Comparison of ENCODE assay signal across 11 cellular contexts in the genomic region with DNA sequence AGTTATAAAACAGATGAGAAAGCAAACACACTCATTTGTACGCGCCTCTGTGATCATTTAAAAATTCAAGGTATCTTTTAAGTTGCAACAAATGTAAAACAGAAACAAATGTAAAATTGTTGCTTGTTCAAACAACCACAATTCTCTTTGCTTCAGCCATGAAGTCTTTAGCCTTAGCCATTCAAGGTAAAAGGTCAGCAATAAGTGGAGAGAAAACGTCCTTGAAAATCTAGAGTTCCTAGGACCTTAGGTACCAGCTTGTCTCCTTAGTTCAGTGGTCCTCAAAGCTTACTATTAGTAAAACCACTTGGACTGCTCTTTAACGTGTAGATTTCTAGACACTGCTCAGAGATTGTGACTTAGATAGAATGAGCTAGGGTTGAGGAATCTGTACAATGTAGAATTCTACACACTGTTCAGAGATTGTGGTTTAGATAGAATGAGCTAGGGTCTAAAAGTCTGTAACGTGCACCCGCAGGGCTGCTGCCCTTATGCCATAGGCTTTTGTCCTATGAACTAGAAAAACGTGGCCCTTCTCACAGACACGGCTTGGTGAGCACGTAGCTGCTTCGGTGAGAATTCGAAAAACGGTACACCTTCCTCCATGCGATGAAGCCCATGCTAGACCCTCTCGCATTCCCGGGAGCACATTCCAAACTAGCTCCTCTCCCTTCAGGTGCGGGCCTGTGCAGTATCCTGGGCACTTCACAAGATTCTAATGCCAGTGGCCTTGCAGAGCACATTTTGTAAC. TPM values are rescaled to one million over a fixed set of nuclear protein-coding genes. Genes with fewer than 3 reads are reported as not detected.
DNase-seq lines count a peak whose midpoint lies in the region; ATAC-seq, FAIRE-seq and TF ChIP-seq lines count a peak whose summit lies in the region.
"Had no signal": no experiment of that assay in that cellular context is flagged by ENCODE, and none has a peak within 500 bp of the region (broad histone marks: within the 10 kb centered on the region; RNA-seq: fewer than 3 reads in every experiment).

No MANE protein-coding gene starts in this region.

- intact Hi-C loops in GM12878 (cut with micrococcal nuclease; ENCODE audit: unreplicated experiment), result loop anchor here (5.0 kb wide), 1 partner anchor 221 kb away; the partner anchor contains the start of gene SEC31A

- BruUV-seq in GM12878 (replicated peaks; lab: Mats Ljungman, UMichigan), result TSS peak; percentile 83

- H3K9ac ChIP-seq in GM12878 (ENCODE audit: control insufficient read depth, insufficient read depth, low read length), result peak overlapping the region; percentile 97
- H3K9ac ChIP-seq: parathyroid adenoma had no signal

- in situ Hi-C loops in GM12878 (cut with MboI), result loop anchor here (5.0 kb wide), 1 partner anchor 104 kb away; no protein-coding TSS in a partner anchor

- RAD21 ChIA-PET in GM12878 (lab: Charles Lee; ENCODE audit: unreplicated experiment), result interaction anchor here (0.7 to 7.0 kb wide), 26 partner anchors 12 to 213 kb away, joined by 3 to 127 read pairs (median 7); partner anchors contain the start of gene COPS4

- CTCF ChIA-PET in GM12878 (lab: Yijun Ruan, JAX), result interaction anchor here (0.6 to 6.4 kb wide), 22 partner anchors 10 to 170 kb away, joined by 3 to 43 read pairs (median 4); no protein-coding TSS in a partner anchor

- H4K20me1 ChIP-seq in GM12878 (ENCODE audit: control insufficient read depth, insufficient read depth), result no peaks in the 10 kb centered on the region

- TF ChIP-seq RAD21 in GM12878 (IDR thresholded peaks at IDR 0.05; ENCODE audit: insufficient read depth, low read depth, low read length), result no peak

- H3K27ac ChIP-seq in GM12878 (ENCODE audit: control insufficient read depth, insufficient read depth) (peak overlapping the region; percentile 99), tibial nerve (peak overlapping the region in 1 of 4 donors; percentile 54)
- H3K27ac ChIP-seq: parathyroid adenoma had no signal

- TF ChIP-seq POLR2A in GM15510 (IDR thresholded peaks at IDR 0.05; ENCODE audit: borderline replicate concordance, extremely low read depth, insufficient read length) (peak; percentile 45), GM12878 (IDR thresholded peaks at IDR 0.05; ENCODE audit: low read depth, low read length) (peak; percentile 57), tibial nerve (IDR thresholded peaks at IDR 0.05) (no peak)

- POLR2A ChIA-PET in GM12878 (lab: Charles Lee), result interaction anchor here (0.7 to 8.0 kb wide), 13 partner anchors 11 to 213 kb away, joined by 3 to 77 read pairs (median 5); partner anchors contain the start of gene THAP9

- ATAC-seq in GM12878 (peak; percentile 20), HG02870 (IDR thresholded peaks at IDR 0.05; ENCODE audit: unreplicated experiment) (no peak), HG03175 (IDR thresholded peaks at IDR 0.05; ENCODE audit: unreplicated experiment) (no peak)

- TF ChIP-seq EP300 in GM12878 (IDR thresholded peaks at IDR 0.05; ENCODE audit: borderline replicate concordance in 1 of 2, control insufficient read depth in 1 of 2, low read depth in 2 of 2, low read length in 2 of 2) (no peak), tibial nerve (IDR thresholded peaks at IDR 0.05) (no peak)

- WGBS in GM12878 (ENCODE audit: insufficient coverage, insufficient replicate concordance, low lambda C conversion rate, missing lambda C conversion rate), result 2% methylated on average over 16 of the region's 16 CpGs
- 79 to 81% methylated on average over 16 of the region's 16 CpGs for WGBS in tibial nerve, 2 donors

- H3K4me1 ChIP-seq in GM12878 (ENCODE audit: control insufficient read depth, insufficient read depth, low read length), result peaks cover 14% of the 10 kb centered on the region
- peaks cover 0 to 12% (median 0%) of the 10 kb centered on the region in 4 donors for H3K4me1 ChIP-seq in tibial nerve
- H3K4me1 ChIP-seq: parathyroid adenoma had no signal

- no peak for FAIRE-seq in GM12878 (lab: Jason Lieb, UNC)
- FAIRE-seq: endometrium had no signal

- H3K9me3 ChIP-seq in GM12878 (replicated peaks; ENCODE audit: control insufficient read depth, insufficient read depth, low read length) (no peaks in the 10 kb centered on the region), tibial nerve (no peaks in the 10 kb centered on the region)

- H3K36me3 ChIP-seq in GM12878 (ENCODE audit: control insufficient read depth in 2 of 2, insufficient read depth in 2 of 2, low read length in 1 of 2) (no peaks in the 10 kb centered on the region; a peak in 1 of 4 replicates), tibial nerve (no peaks in the 10 kb centered on the region)

- SMC1A ChIA-PET in GM12878 (lab: Charles Lee; ENCODE audit: uncharacterized antibody, unreplicated experiment), result interaction anchor here (0.7 to 9.7 kb wide), 28 partner anchors 12 to 346 kb away, joined by 3 to 183 read pairs (median 4); partner anchors contain the start of gene COQ2

- DNase-seq in OCI-M1 (lab: John Stamatoyannopoulos, UW), result peak; percentile 65
- peak; percentile 50 for DNase-seq in GM12878 (ENCODE audit: low read depth, low spot score)
- peak; percentile 16 for DNase-seq in stimulated activated CD4-positive, alpha-beta T cell treated with anti-CD3 and anti-CD28 coated beads, Interleukin-12 subunit alpha, Interleukin-12 subunit beta, amount 100 ng/mL, for 4 hours
- no peak for DNase-seq in tibial nerve (ENCODE audit: low spot score in 2 of 2)
- DNase-seq in NCI-H1436 (lab: John Stamatoyannopoulos, UW), result no peak
- DNase-seq: SHP77 had no signal

- TF ChIP-seq CTCF in GM12878 (IDR thresholded peaks at IDR 0.05 in 2 of 3, conservative IDR thresholded peaks at IDR 0.05 in 1 of 3; ENCODE audit: control insufficient read depth in 2 of 3, extremely low read depth in 1 of 3, insufficient read depth in 1 of 3, low read depth in 3 of 3, low read length in 3 of 3), result no peak
- TF ChIP-seq CTCF in tibial nerve (IDR thresholded peaks at IDR 0.05), result no peak

- H3K4me2 ChIP-seq in GM12878 (ENCODE audit: control insufficient read depth, insufficient read depth), result peak overlapping the region; percentile 97

- peaks cover 75% of the 10 kb centered on the region for H3K79me2 ChIP-seq in GM12878 (ENCODE audit: control insufficient read depth, insufficient read depth, low read length)
- H3K79me2 ChIP-seq: parathyroid adenoma had no signal

- peak overlapping the region; percentile 88 for H3K4me3 ChIP-seq in GM12878
- H3K4me3 ChIP-seq in tibial nerve, result peak overlapping the region in 1 of 4 donors; percentile 35

- H3K27me3 ChIP-seq in GM12878 (replicated peaks in 1 of 2; ENCODE audit: control insufficient read depth in 2 of 2, insufficient read depth in 2 of 2, low read length in 1 of 2) (no peaks in the 10 kb centered on the region), tibial nerve (peaks cover 0 to 3% of the 10 kb centered on the region in 2 donors)

- H2AFZ ChIP-seq in GM12878 (ENCODE audit: control insufficient read depth, low read depth, low read length), result peak overlapping the region; percentile 61
- H2AFZ ChIP-seq: parathyroid adenoma had no signal

TF ChIP-seq in GM12878, 131 proteins besides CTCF, POLR2A, EP300 and RAD21 (continues in another document):
- no peak for TF ChIP-seq ZZZ3 (IDR thresholded peaks at IDR 0.05; ENCODE audit: control insufficient read depth, insufficient read length, low read depth)
- no peak for TF ChIP-seq STAT1 (conservative IDR thresholded peaks at IDR 0.05)
- no peak for TF ChIP-seq JUND (IDR thresholded peaks at IDR 0.05; ENCODE audit: low read depth, low read length)
- no peak for TF ChIP-seq MEF2B (IDR thresholded peaks at IDR 0.05; ENCODE audit: partially characterized antibody, poor library complexity, severe bottlenecking)
- TF ChIP-seq LARP7 (IDR thresholded peaks at IDR 0.05), result no peak
- TF ChIP-seq, protein P1, sequence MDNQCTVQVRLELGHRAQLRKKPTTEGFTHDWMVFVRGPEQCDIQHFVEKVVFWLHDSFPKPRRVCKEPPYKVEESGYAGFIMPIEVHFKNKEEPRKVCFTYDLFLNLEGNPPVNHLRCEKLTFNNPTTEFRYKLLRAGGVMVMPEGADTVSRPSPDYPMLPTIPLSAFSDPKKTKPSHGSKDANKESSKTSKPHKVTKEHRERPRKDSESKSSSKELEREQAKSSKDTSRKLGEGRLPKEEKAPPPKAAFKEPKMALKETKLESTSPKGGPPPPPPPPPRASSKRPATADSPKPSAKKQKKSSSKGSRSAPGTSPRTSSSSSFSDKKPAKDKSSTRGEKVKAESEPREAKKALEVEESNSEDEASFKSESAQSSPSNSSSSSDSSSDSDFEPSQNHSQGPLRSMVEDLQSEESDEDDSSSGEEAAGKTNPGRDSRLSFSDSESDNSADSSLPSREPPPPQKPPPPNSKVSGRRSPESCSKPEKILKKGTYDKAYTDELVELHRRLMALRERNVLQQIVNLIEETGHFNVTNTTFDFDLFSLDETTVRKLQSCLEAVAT (IDR thresholded peaks at IDR 0.05), result peak; percentile 74
- peak in 1 of 2 experiments; percentile 29; a peak in 1 of 4 replicates for TF ChIP-seq BHLHE40 (IDR thresholded peaks at IDR 0.05; ENCODE audit: borderline replicate concordance in 1 of 2, low read depth in 2 of 2, low read length in 1 of 2)
- no peak for TF ChIP-seq SUPT20H (IDR thresholded peaks at IDR 0.05; ENCODE audit: borderline replicate concordance, control insufficient read depth, low read depth, low read length)
- TF ChIP-seq ZNF622 (IDR thresholded peaks at IDR 0.05), result no peak
- no peak for TF ChIP-seq RFX5 (IDR thresholded peaks at IDR 0.05; ENCODE audit: low read depth, low read length)

RNA-seq across cellular contexts. Expression of gene PLAC8, which starts 1.7 kb away (rescaled TPM):
- total RNA-seq in GM12878 (2013; cell fraction: nucleolus; rRNA removed), result 200 and 211 TPM in 2 replicates
- total RNA-seq in GM12878 (2014; rRNA removed) (214 and 265 TPM in 2 replicates), GM12878 (2014; rRNA removed; fragmentation: Illumina TruSeq; extraction: Trizol) (316 and 317 TPM in 2 replicates), GM12878 (2021) (238 and 239 TPM in 2 replicates), tibial nerve (1 to 10 TPM in 2 of 4 donors, under 1 TPM in 1, not detected in 1; 0.20 to 5.7 (median 5.4) TPM)
- polyA plus RNA-seq in GM12878 (2011; ENCODE audit: low read depth), result 78.9 TPM
- polyA plus RNA-seq in GM12878 (2011; rRNA removed) (841 and 1,037 TPM in 2 replicates), GM12878 (2014; fragmentation: Illumina TruSeq; extraction: Trizol) (311 and 417 TPM in 2 replicates), GM12878 (2014; fragmentation: Nextera tagmentation; extraction: Ambion mirVana) (100 to 1,000 TPM; 405 to 441 TPM), GM12878 (2014; rRNA removed) (239 and 276 TPM in 2 replicates), GM12878 (2016; fragmentation: Nextera tagmentation; extraction: Ambion mirVana) (100 to 1,000 TPM; 379 to 404 TPM)
- 429 and 464 TPM in 2 replicates for polyA plus RNA-seq in GM12878 (2011; cell fraction: cytosol; rRNA removed)
- polyA plus RNA-seq in GM12878 (2011; cell fraction: nucleus; rRNA removed), result 219 and 352 TPM in 2 replicates
- 70.6 and 120 TPM in 2 replicates for polyA plus RNA-seq in GM12878 (2012)
- 407 and 416 TPM in 2 replicates for polyA minus RNA-seq in GM12878 (2011; rRNA and poly(A)+ RNA removed)
- 98.6 and 123 TPM in 2 replicates for polyA minus RNA-seq in GM12878 (2011; cell fraction: cytosol; rRNA and poly(A)+ RNA removed)
- polyA minus RNA-seq in GM12878 (2011; cell fraction: nucleus; rRNA and poly(A)+ RNA removed), result 44.1 and 55.6 TPM in 2 replicates

Comparison
In these comparisons a context has a peak if more than half of its experiments do, and no peak if none do; other contexts are left out.
1. POLR2A ChIP-seq: peak in GM15510 (single experiment) and GM12878 (single experiment); none in tibial nerve (0 of 2).
2. DNase-seq: peak in OCI-M1 (single experiment), GM12878 (single experiment) and stimulated activated CD4-positive, alpha-beta T cell treated with anti-CD3 and anti-CD28 coated beads, Interleukin-12 subunit alpha, Interleukin-12 subunit beta, amount 100 ng/mL, for 4 hours (single experiment); none in tibial nerve (0 of 2) and NCI-H1436 (single experiment).
3. RNA of gene PLAC8, which starts 1.7 kb away (total RNA-seq): 200 to 317 TPM in GM12878; 0.20 to 5.7 TPM in tibial nerve; every median in the first group is over 10 times any median in the second.